Comparison of ENCODE assay signal across 17 cellular contexts in genomic region chr18:9870431-9871023, GRCh38. TPM values are rescaled to one million over a fixed set of nuclear protein-coding genes. Genes with fewer than 3 reads are reported as not detected.
DNase-seq lines count a peak whose midpoint lies in the region; ATAC-seq and TF ChIP-seq lines count a peak whose summit lies in the region.
"Had no signal": no experiment of that assay in that cellular context is flagged by ENCODE, and none has a peak within 500 bp of the region (broad histone marks: within the 10 kb centered on the region; RNA-seq: fewer than 3 reads in every experiment).

No MANE protein-coding gene starts in this region.

- dilution Hi-C loops in mammary epithelial cell (cut with HindIII; ENCODE audit: low sequenced_read_pairs), result no loop called here

- H3K79me2 ChIP-seq in mammary epithelial cell (ENCODE audit: insufficient read depth, low read length), result no peaks in the 10 kb centered on the region

- CTCF ChIA-PET in mammary epithelial cell (lab: Charles Lee; ENCODE audit: low non-redundant PET), result no interaction called here

- H3K4me1 ChIP-seq in mammary epithelial cell (ENCODE audit: insufficient read depth, low read length) (peaks cover 29% of the 10 kb centered on the region), mucosa of rectum (ENCODE audit: control insufficient read depth in 2 of 2, insufficient read depth in 2 of 2, low read length in 2 of 2) (peaks cover 12 to 23% of the 10 kb centered on the region in 2 donors)
- H3K4me1 ChIP-seq: BLaER1 had no signal

- DNase-seq in mammary epithelial cell (no peak), GM19240 (ENCODE audit: insufficient read length, low spot score) (no peak), DMS 273 treated with DMSO at 0.1 percent for 48 hours (lab: John Stamatoyannopoulos, UW) (no peak), HT-29 (ENCODE audit: low spot score) (no peak), left cardiac atrium (no peak)
- DNase-seq: activated naive CD4-positive, alpha-beta T cell; foreskin melanocyte; left ventricle myocardium superior; NCI-H1105; NCI-H774; thyroid gland had no signal

- H3K27me3 ChIP-seq in mammary epithelial cell (ENCODE audit: insufficient read depth, low read length) (no peaks in the 10 kb centered on the region), mucosa of rectum (ENCODE audit: control insufficient read depth in 2 of 2, insufficient read depth in 2 of 2, low read length in 2 of 2) (no peaks in the 10 kb centered on the region)
- H3K27me3 ChIP-seq: BLaER1, right atrium auricular region, thyroid gland had no signal

- WGBS in mammary epithelial cell (ENCODE audit: low coverage, missing lambda C conversion rate), result 67% methylated on average over 4 of the region's 4 CpGs

- intact Hi-C loops in mammary epithelial cell (cut with micrococcal nuclease) (no loop called here), left cardiac atrium (cut with DNase I) (no loop called here)

- H4K20me1 ChIP-seq in mammary epithelial cell (ENCODE audit: insufficient read depth, low read length), result no peaks in the 10 kb centered on the region
- H4K20me1 ChIP-seq: BLaER1 had no signal

- H3K36me3 ChIP-seq in mammary epithelial cell (ENCODE audit: insufficient read depth, low read length), result no peaks in the 10 kb centered on the region
- H3K36me3 ChIP-seq in mucosa of rectum (ENCODE audit: control insufficient read depth in 2 of 2, insufficient read depth in 2 of 2, low read length in 2 of 2), result no peaks in the 10 kb centered on the region
- H3K36me3 ChIP-seq: BLaER1, right atrium auricular region, thyroid gland had no signal

- no peak overlapping the region for H3K9ac ChIP-seq in mammary epithelial cell (ENCODE audit: insufficient read depth, low read length)
- peak overlapping the region in 1 of 2 donors; percentile 30 for H3K9ac ChIP-seq in mucosa of rectum (ENCODE audit: low read depth in 1 of 2, low read length in 2 of 2)
- H3K9ac ChIP-seq: BLaER1 had no signal

- no peak for TF ChIP-seq CTCF in mammary epithelial cell (conservative IDR thresholded peaks at IDR 0.05 in 1 of 2, IDR thresholded peaks at IDR 0.05 in 1 of 2; ENCODE audit: extremely low read depth in 1 of 2, insufficient read depth in 1 of 2, low read depth in 1 of 2, low read length in 2 of 2)

- peaks cover 10% of the 10 kb centered on the region for H3K9me3 ChIP-seq in mammary epithelial cell (replicated peaks; ENCODE audit: insufficient read depth, low read length)
- peaks cover 0 to 3% of the 10 kb centered on the region in 2 donors for H3K9me3 ChIP-seq in mucosa of rectum (ENCODE audit: control insufficient read depth in 2 of 2, low read length in 2 of 2)
- H3K9me3 ChIP-seq: thyroid gland had no signal

- in situ Hi-C loops in mammary epithelial cell (cut with MboI; ENCODE audit: low sequenced_read_pairs in 2 of 2), result no loop called here

- peak overlapping the region; percentile 48 for H2AFZ ChIP-seq in mammary epithelial cell (ENCODE audit: low read depth, low read length)

- H3K4me3 ChIP-seq in mammary epithelial cell (replicated peaks in 1 of 3; ENCODE audit: insufficient read depth in 1 of 3, low read depth in 2 of 3, low read length in 3 of 3) (no peak overlapping the region), mucosa of rectum (ENCODE audit: low read length in 2 of 2) (no peak overlapping the region)
- H3K4me3 ChIP-seq: BLaER1, right atrium auricular region, thyroid gland had no signal

- no TSS peak for BruUV-seq in mammary epithelial cell (replicated peaks; lab: Mats Ljungman, UMichigan)

- H3K4me2 ChIP-seq in mammary epithelial cell (ENCODE audit: insufficient read depth, low read depth, low read length), result no peak overlapping the region
- H3K4me2 ChIP-seq: BLaER1 had no signal

- ATAC-seq in GM18867 (IDR thresholded peaks at IDR 0.05; ENCODE audit: unreplicated experiment) (peak; percentile 39), HG02973 (IDR thresholded peaks at IDR 0.05; ENCODE audit: unreplicated experiment) (peak; percentile 25), left cardiac atrium (no peak)

- H3K27ac ChIP-seq in mammary epithelial cell (ENCODE audit: insufficient read depth, low read depth, low read length) (no peak overlapping the region), mucosa of rectum (ENCODE audit: low read depth in 2 of 2, low read length in 2 of 2) (peak overlapping the region; percentile 69)
- H3K27ac ChIP-seq: BLaER1, right atrium auricular region, thyroid gland had no signal

RNA-seq across cellular contexts. Expression of gene TXNDC2, which starts 15.2 kb away (rescaled TPM):
- not detected for total RNA-seq in mammary epithelial cell
- polyA plus RNA-seq in mammary epithelial cell, result 0.09 TPM
- 0.67 TPM for polyA minus RNA-seq in mammary epithelial cell
- total RNA-seq in HT-29 (2014; rRNA removed; shearing (Covaris generic)), result not detected in 2 replicates
- total RNA-seq in left cardiac atrium, result under 1 TPM in 1 of 2 donors, not detected in 1; 0.18 TPM
- total RNA-seq: cerebellum, left ventricle myocardium superior, right atrium auricular region, thyroid gland had no signal

RNA-seq across cellular contexts. Expression of gene VAPA, which starts 43.3 kb away (rescaled TPM):
- 100 to 1,000 TPM; 199 to 223 TPM for total RNA-seq in mammary epithelial cell
- 225 TPM for polyA plus RNA-seq in mammary epithelial cell
- polyA minus RNA-seq in mammary epithelial cell, result 311 TPM
- 299 and 320 TPM in 2 replicates for total RNA-seq in HT-29 (2014; rRNA removed; shearing (Covaris generic))
- 100 to 1,000 TPM; 169 to 219 TPM for total RNA-seq in left cardiac atrium

Comparison
In these comparisons a context has a peak if more than half of its experiments do, and no peak if none do; other contexts are left out.
1. ATAC-seq: peak in GM18867 (single experiment) and HG02973 (single experiment); none in left cardiac atrium (0 of 2).